ENCODE assay signal across 1 cellular context in the genomic region with DNA sequence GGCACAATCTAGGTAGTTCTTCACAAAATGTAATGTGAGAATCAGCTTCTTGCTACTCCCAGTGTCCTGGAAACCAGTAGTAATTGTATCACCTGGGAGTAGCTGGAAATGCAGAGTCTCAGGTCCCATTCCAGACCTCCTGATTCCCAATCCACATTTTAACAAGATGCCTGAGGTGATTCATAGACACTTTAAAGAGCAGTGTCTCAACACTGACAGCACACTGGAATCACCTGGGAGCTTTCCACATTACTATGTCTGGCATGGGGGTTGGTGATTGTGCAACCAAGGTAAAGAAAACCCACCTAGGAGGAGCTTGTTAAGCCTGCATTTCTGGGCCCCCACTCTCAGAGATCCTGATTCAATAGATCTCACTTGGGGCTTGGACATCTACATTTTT.
TF ChIP-seq lines count a peak whose summit lies in the region.

No MANE protein-coding gene starts in this region.

TF ChIP-seq in GM23338, 12 proteins besides CTCF, POLR2A, EP300 and RAD21 (continued from another document):
- TF ChIP-seq REST (IDR thresholded peaks at IDR 0.05; ENCODE audit: unreplicated experiment): no peak
- TF ChIP-seq CREB1 (CRISPR knock-in tag; IDR thresholded peaks at IDR 0.05; ENCODE audit: low read depth): no peak
- no peak for TF ChIP-seq STAT1 (IDR thresholded peaks at IDR 0.05; ENCODE audit: unreplicated experiment)
- no peak for TF ChIP-seq POLR2AphosphoS5 (IDR thresholded peaks at IDR 0.05; ENCODE audit: low read depth)
- no peak for TF ChIP-seq EZH2 (IDR thresholded peaks at IDR 0.05; ENCODE audit: low read depth, unreplicated experiment)
- TF ChIP-seq, protein P1, sequence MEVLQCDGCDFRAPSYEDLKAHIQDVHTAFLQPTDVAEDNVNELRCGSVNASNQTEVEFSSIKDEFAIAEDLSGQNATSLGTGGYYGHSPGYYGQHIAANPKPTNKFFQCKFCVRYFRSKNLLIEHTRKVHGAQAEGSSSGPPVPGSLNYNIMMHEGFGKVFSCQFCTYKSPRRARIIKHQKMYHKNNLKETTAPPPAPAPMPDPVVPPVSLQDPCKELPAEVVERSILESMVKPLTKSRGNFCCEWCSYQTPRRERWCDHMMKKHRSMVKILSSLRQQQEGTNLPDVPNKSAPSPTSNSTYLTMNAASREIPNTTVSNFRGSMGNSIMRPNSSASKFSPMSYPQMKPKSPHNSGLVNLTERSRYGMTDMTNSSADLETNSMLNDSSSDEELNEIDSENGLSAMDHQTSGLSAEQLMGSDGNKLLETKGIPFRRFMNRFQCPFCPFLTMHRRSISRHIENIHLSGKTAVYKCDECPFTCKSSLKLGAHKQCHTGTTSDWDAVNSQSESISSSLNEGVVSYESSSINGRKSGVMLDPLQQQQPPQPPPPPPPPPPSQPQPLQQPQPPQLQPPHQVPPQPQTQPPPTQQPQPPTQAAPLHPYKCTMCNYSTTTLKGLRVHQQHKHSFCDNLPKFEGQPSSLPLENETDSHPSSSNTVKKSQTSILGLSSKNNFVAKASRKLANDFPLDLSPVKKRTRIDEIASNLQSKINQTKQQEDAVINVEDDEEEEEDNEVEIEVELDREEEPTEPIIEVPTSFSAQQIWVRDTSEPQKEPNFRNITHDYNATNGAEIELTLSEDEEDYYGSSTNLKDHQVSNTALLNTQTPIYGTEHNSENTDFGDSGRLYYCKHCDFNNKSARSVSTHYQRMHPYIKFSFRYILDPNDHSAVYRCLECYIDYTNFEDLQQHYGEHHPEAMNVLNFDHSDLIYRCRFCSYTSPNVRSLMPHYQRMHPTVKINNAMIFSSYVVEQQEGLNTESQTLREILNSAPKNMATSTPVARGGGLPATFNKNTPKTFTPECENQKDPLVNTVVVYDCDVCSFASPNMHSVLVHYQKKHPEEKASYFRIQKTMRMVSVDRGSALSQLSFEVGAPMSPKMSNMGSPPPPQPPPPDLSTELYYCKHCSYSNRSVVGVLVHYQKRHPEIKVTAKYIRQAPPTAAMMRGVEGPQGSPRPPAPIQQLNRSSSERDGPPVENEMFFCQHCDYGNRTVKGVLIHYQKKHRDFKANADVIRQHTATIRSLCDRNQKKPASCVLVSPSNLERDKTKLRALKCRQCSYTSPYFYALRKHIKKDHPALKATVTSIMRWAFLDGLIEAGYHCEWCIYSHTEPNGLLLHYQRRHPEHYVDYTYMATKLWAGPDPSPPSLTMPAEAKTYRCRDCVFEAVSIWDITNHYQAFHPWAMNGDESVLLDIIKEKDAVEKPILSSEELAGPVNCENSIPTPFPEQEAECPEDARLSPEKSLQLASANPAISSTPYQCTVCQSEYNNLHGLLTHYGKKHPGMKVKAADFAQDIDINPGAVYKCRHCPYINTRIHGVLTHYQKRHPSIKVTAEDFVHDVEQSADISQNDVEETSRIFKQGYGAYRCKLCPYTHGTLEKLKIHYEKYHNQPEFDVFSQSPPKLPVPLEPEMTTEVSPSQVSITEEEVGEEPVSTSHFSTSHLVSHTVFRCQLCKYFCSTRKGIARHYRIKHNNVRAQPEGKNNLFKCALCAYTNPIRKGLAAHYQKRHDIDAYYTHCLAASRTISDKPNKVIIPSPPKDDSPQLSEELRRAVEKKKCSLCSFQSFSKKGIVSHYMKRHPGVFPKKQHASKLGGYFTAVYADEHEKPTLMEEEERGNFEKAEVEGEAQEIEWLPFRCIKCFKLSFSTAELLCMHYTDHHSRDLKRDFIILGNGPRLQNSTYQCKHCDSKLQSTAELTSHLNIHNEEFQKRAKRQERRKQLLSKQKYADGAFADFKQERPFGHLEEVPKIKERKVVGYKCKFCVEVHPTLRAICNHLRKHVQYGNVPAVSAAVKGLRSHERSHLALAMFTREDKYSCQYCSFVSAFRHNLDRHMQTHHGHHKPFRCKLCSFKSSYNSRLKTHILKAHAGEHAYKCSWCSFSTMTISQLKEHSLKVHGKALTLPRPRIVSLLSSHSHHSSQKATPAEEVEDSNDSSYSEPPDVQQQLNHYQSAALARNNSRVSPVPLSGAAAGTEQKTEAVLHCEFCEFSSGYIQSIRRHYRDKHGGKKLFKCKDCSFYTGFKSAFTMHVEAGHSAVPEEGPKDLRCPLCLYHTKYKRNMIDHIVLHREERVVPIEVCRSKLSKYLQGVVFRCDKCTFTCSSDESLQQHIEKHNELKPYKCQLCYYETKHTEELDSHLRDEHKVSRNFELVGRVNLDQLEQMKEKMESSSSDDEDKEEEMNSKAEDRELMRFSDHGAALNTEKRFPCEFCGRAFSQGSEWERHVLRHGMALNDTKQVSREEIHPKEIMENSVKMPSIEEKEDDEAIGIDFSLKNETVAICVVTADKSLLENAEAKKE (CRISPR knock-in tag; IDR thresholded peaks at IDR 0.05): no peak
- TF ChIP-seq ZNF114 (CRISPR knock-in tag; IDR thresholded peaks at IDR 0.05): no peak
- TF ChIP-seq NANOG (IDR thresholded peaks at IDR 0.05; ENCODE audit: borderline replicate concordance): no peak
- TF ChIP-seq EZH2phosphoT487 (IDR thresholded peaks at IDR 0.05; ENCODE audit: unreplicated experiment): no peak
- no peak for TF ChIP-seq ZNF331 (CRISPR knock-in tag; IDR thresholded peaks at IDR 0.05; ENCODE audit: low read depth)
TF ChIP-seq in GM23338: peak in this region for 0.
